Comparison of ENCODE assay signal across 15 cellular contexts in the genomic region with DNA sequence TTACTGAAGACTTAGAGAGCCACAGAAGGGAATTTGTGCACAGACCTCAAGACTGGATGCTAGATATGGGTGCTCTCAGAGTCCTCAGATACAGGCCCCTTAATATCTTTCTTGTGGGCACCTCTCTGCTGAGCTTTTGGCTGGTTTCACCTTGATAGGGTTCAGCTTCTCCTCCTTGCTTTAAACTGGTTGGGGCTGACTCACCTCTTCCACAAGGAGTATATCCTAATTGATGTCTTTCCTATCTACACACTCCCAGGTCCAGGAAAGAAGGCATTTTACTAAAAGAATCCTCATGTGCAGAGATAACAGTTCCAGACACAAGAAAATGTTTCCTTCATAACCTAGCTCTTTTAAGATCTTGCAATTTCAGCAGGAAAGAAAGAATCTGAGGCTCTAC.
DNase-seq lines count a peak whose midpoint lies in the region; ATAC-seq and TF ChIP-seq lines count a peak whose summit lies in the region.
"Had no signal": no experiment of that assay in that cellular context is flagged by ENCODE, and none has a peak within 500 bp of the region (broad histone marks: within the 10 kb centered on the region; RNA-seq: fewer than 3 reads in every experiment).

No MANE protein-coding gene starts in this region.

- peaks cover 4% of the 10 kb centered on the region for H3K4me1 ChIP-seq in ACC112 (ENCODE audit: control insufficient read depth, insufficient read depth, low read length, unreplicated experiment)
- no peaks in the 10 kb centered on the region for H3K4me1 ChIP-seq in mesenchymal stem cell (ENCODE audit: control insufficient read depth, insufficient read depth, low read depth, low read length)
- H3K4me1 ChIP-seq in gastroesophageal sphincter, result no peaks in the 10 kb centered on the region
- H3K4me1 ChIP-seq: BE2C, HAP-1 had no signal

- no peak overlapping the region for H2AK5ac ChIP-seq in mesenchymal stem cell (ENCODE audit: low read length, severe bottlenecking)

- no peaks in the 10 kb centered on the region for H3K36me3 ChIP-seq in ACC112 (ENCODE audit: insufficient read depth, low read length)
- no peaks in the 10 kb centered on the region for H3K36me3 ChIP-seq in mesenchymal stem cell (ENCODE audit: control insufficient read depth in 1 of 2, insufficient read depth in 2 of 2, low read depth in 1 of 2, low read length in 2 of 2)
- no peaks in the 10 kb centered on the region for H3K36me3 ChIP-seq in gastroesophageal sphincter
- H3K36me3 ChIP-seq: BE2C, HAP-1 had no signal

- H3K27me3 ChIP-seq in ACC112 (ENCODE audit: insufficient read depth, low read length) (no peaks in the 10 kb centered on the region), mesenchymal stem cell (ENCODE audit: control insufficient read depth in 1 of 2, insufficient read depth in 1 of 2, low read length in 2 of 2) (no peaks in the 10 kb centered on the region), gastroesophageal sphincter (no peaks in the 10 kb centered on the region)
- H3K27me3 ChIP-seq: BE2C had no signal

- peak overlapping the region; percentile 38 for H3K9ac ChIP-seq in mesenchymal stem cell (ENCODE audit: low read length)

- no peak for TF ChIP-seq EP300 in gastroesophageal sphincter (IDR thresholded peaks at IDR 0.05)

- no peak overlapping the region for H2BK5ac ChIP-seq in mesenchymal stem cell (ENCODE audit: low read depth, low read length, poor library complexity, severe bottlenecking)

- H2BK12ac ChIP-seq in mesenchymal stem cell (ENCODE audit: low read length in 2 of 2), result no peak overlapping the region

- H2BK15ac ChIP-seq in mesenchymal stem cell (ENCODE audit: low read depth, poor library complexity, severe bottlenecking), result no peak overlapping the region

- H2AFZ ChIP-seq in ACC112 (ENCODE audit: low read length, unreplicated experiment) (peak overlapping the region; percentile 63), mesenchymal stem cell (ENCODE audit: low read depth, low read length) (no peak overlapping the region)

- H3K27me3 Mint-ChIP-seq in neural crest cell (ENCODE audit: low read depth), result no peaks in the 10 kb centered on the region
- H3K27me3 Mint-ChIP-seq: CD4-positive, alpha-beta T cell had no signal

- no peak for TF ChIP-seq POLR2A in gastroesophageal sphincter (IDR thresholded peaks at IDR 0.05)

- TF ChIP-seq CTCF in neural crest cell (conservative IDR thresholded peaks at IDR 0.05), result no peak
- TF ChIP-seq CTCF in gastroesophageal sphincter (IDR thresholded peaks at IDR 0.05), result no peak

- H3K4me1 Mint-ChIP-seq in neural crest cell, result peaks cover 11% of the 10 kb centered on the region

- no peak overlapping the region for H3K23ac ChIP-seq in mesenchymal stem cell (ENCODE audit: low read length in 2 of 2)

- no peak overlapping the region for H3K4me2 ChIP-seq in mesenchymal stem cell (ENCODE audit: low read length, poor library complexity, severe bottlenecking)

- H3K36me3 Mint-ChIP-seq in neural crest cell (ENCODE audit: low read depth), result peaks cover 6% of the 10 kb centered on the region

- DNase-seq in NCI-H226 (peak; percentile 50), mesenchymal stem cell (no peak), neural crest cell (ENCODE audit: low read depth, low spot score) (no peak), NCI-H82 treated with DMSO at 0.1 percent for 48 hours (lab: John Stamatoyannopoulos, UW; ENCODE audit: unreplicated experiment) (no peak), AML-193 (lab: John Stamatoyannopoulos, UW) (no peak)
- DNase-seq: 8988T; BE2C; Caco-2; CD4-positive, alpha-beta T cell; GOT3 had no signal

- H3K9me3 ChIP-seq in mesenchymal stem cell (ENCODE audit: control insufficient read depth, low read length), result no peaks in the 10 kb centered on the region
- no peaks in the 10 kb centered on the region for H3K9me3 ChIP-seq in gastroesophageal sphincter
- H3K9me3 ChIP-seq: BE2C, HAP-1 had no signal

- no peak overlapping the region for H3K14ac ChIP-seq in mesenchymal stem cell (ENCODE audit: low read length in 2 of 2)

- no peak overlapping the region for H3K18ac ChIP-seq in mesenchymal stem cell (ENCODE audit: low read depth in 1 of 2, low read length in 2 of 2)

- no peaks in the 10 kb centered on the region for H3K79me2 ChIP-seq in ACC112 (ENCODE audit: control insufficient read depth, insufficient read depth, low read length, unreplicated experiment)

- H3K79me1 ChIP-seq in mesenchymal stem cell (replicated peaks; ENCODE audit: low read length, poor library complexity, severe bottlenecking), result no peaks in the 10 kb centered on the region

- ATAC-seq in gastroesophageal sphincter (no peak), GM19463 (IDR thresholded peaks at IDR 0.05; ENCODE audit: unreplicated experiment) (no peak)

- H4K91ac ChIP-seq in mesenchymal stem cell (ENCODE audit: low read length), result no peak overlapping the region

- no peak overlapping the region for H3K4me3 ChIP-seq in ACC112 (ENCODE audit: low read depth, low read length)
- peak overlapping the region in 1 of 2 experiments; percentile 27 for H3K4me3 ChIP-seq in mesenchymal stem cell (ENCODE audit: insufficient read depth in 1 of 2, low read depth in 1 of 2, low read length in 2 of 2)
- no peak overlapping the region for H3K4me3 ChIP-seq in gastroesophageal sphincter
- H3K4me3 ChIP-seq: HAP-1 had no signal

- H3K27ac Mint-ChIP-seq in neural crest cell (ENCODE audit: unreplicated experiment), result peak overlapping the region; percentile 44
- H3K27ac Mint-ChIP-seq: CD4-positive, alpha-beta T cell had no signal

- no peak overlapping the region for H3K4me3 Mint-ChIP-seq in neural crest cell
- H3K4me3 Mint-ChIP-seq: CD4-positive, alpha-beta T cell had no signal

- no peak overlapping the region for H3K4ac ChIP-seq in mesenchymal stem cell (ENCODE audit: low read depth in 1 of 2, low read length in 2 of 2)

- no peak overlapping the region for H2BK120ac ChIP-seq in mesenchymal stem cell (ENCODE audit: low read depth, low read length)

- no peak overlapping the region for H4K8ac ChIP-seq in mesenchymal stem cell (ENCODE audit: low read length)

- H3K27ac ChIP-seq in ACC112 (ENCODE audit: low read depth, low read length) (no peak overlapping the region), mesenchymal stem cell (ENCODE audit: low read length, poor library complexity, severe bottlenecking) (no peak overlapping the region), gastroesophageal sphincter (no peak overlapping the region)
- H3K27ac ChIP-seq: C4-2B had no signal

- peaks cover 3% of the 10 kb centered on the region for H3K9me3 Mint-ChIP-seq in neural crest cell
- H3K9me3 Mint-ChIP-seq: CD4-positive, alpha-beta T cell had no signal
